ENCODE assay signal across 13 cellular contexts in genomic region chr22:48379371-48379770, GRCh38.
DNase-seq lines count a peak whose midpoint lies in the region; ATAC-seq and TF ChIP-seq lines count a peak whose summit lies in the region.
"Had no signal": no experiment of that assay in that cellular context is flagged by ENCODE, and none has a peak within 500 bp of the region (broad histone marks: within the 10 kb centered on the region; RNA-seq: fewer than 3 reads in every experiment).

No MANE protein-coding gene starts in this region.

- H3K27ac ChIP-seq in upper lobe of right lung: no peak overlapping the region
- H3K27ac ChIP-seq: BLaER1 treated with 17β-estradiol and CSF1 and Interleukin-3, amounts not matched to agents 10 nM and 100 nM had no signal

- TF ChIP-seq CTCF in osteocyte (IDR thresholded peaks at IDR 0.05) (no peak), upper lobe of right lung (IDR thresholded peaks at IDR 0.05) (no peak)

- H3K9me3 ChIP-seq in upper lobe of right lung: no peaks in the 10 kb centered on the region

- no peaks in the 10 kb centered on the region for H3K4me1 Mint-ChIP-seq in osteocyte (ENCODE audit: unreplicated experiment)
- H3K4me1 Mint-ChIP-seq: CD4-positive, CD25-positive, alpha-beta regulatory T cell had no signal

- no peak overlapping the region for H3K27ac Mint-ChIP-seq in osteocyte (ENCODE audit: unreplicated experiment)
- H3K27ac Mint-ChIP-seq: CD4-positive, CD25-positive, alpha-beta regulatory T cell; HFFc6 had no signal

- H3K4me1 ChIP-seq in upper lobe of right lung: no peaks in the 10 kb centered on the region

- peaks cover 9% of the 10 kb centered on the region for H3K27me3 ChIP-seq in upper lobe of right lung
- H3K27me3 ChIP-seq: BLaER1 treated with 17β-estradiol and CSF1 and Interleukin-3, amounts not matched to agents 10 nM and 100 nM had no signal

- H3K4me3 ChIP-seq in upper lobe of right lung: no peak overlapping the region
- H3K4me3 ChIP-seq: BLaER1 treated with 17β-estradiol and CSF1 and Interleukin-3, amounts not matched to agents 10 nM and 100 nM had no signal

- ATAC-seq in upper lobe of right lung: peak; percentile 22

- H3K36me3 Mint-ChIP-seq in osteocyte (ENCODE audit: unreplicated experiment): no peaks in the 10 kb centered on the region
- H3K36me3 Mint-ChIP-seq: CD4-positive, CD25-positive, alpha-beta regulatory T cell had no signal

- H3K36me3 ChIP-seq in upper lobe of right lung: no peaks in the 10 kb centered on the region
- H3K36me3 ChIP-seq: BLaER1 treated with 17β-estradiol and CSF1 and Interleukin-3, amounts not matched to agents 10 nM and 100 nM had no signal

- peak; percentile 30 for DNase-seq in activated effector memory CD4-positive, alpha-beta T cell treated with anti-CD3 and anti-CD28 coated beads, Interleukin-2, amount 50 U/mL, for 16 hours
- DNase-seq in activated effector memory CD4-positive, alpha-beta T cell treated with Interleukin-2 at 50 U/mL for 16 hours: no peak
- DNase-seq in islet precursor cell (peak; percentile 11), osteocyte (ENCODE audit: extremely low spot score, unreplicated experiment) (peak; percentile 80), upper lobe of right lung (peak; percentile 39), mucosa of gallbladder (ENCODE audit: low spot score) (no peak), NCI-H2227 treated with DMSO at 0.1 percent for 48 hours (lab: John Stamatoyannopoulos, UW) (no peak), GOT3 (lab: John Stamatoyannopoulos, UW) (no peak)
- DNase-seq: ACHN; CD4-positive, CD25-positive, alpha-beta regulatory T cell; H9; HFFc6 had no signal

- H3K4me3 Mint-ChIP-seq in osteocyte (ENCODE audit: unreplicated experiment): no peak overlapping the region
- H3K4me3 Mint-ChIP-seq: CD4-positive, CD25-positive, alpha-beta regulatory T cell; H9; HFFc6 had no signal

- peaks cover 18% of the 10 kb centered on the region for H3K27me3 Mint-ChIP-seq in osteocyte (ENCODE audit: unreplicated experiment)

- intact Hi-C loops in upper lobe of right lung (cut with DNase I): no loop called here

- peaks cover 4% of the 10 kb centered on the region for H3K9me3 Mint-ChIP-seq in osteocyte (ENCODE audit: unreplicated experiment)

Comparison
In these comparisons a context has a peak if more than half of its experiments do, and no peak if none do; other contexts are left out.
1. DNase-seq: peak in activated effector memory CD4-positive, alpha-beta T cell treated with anti-CD3 and anti-CD28 coated beads, Interleukin-2, amount 50 U/mL, for 16 hours (single experiment), islet precursor cell (single experiment), osteocyte (single experiment) and upper lobe of right lung (single experiment); none in activated effector memory CD4-positive, alpha-beta T cell treated with Interleukin-2 at 50 U/mL for 16 hours (single experiment), mucosa of gallbladder (single experiment), NCI-H2227 treated with DMSO at 0.1 percent for 48 hours (single experiment) and GOT3 (single experiment).